In genomic region chr3:194205675-194206133, GRCh38 we compare ENCODE assay signal across 9 cellular contexts.
A peak's percentile ranks its signal among the peaks of the same experiment; 100 is the strongest.
DNase-seq lines count a peak whose midpoint lies in the region; ATAC-seq and TF ChIP-seq lines count a peak whose summit lies in the region.
"Had no signal": no experiment of that assay in that cellular context is flagged by ENCODE, and none has a peak within 500 bp of the region (broad histone marks: within the 10 kb centered on the region; RNA-seq: fewer than 3 reads in every experiment).

No MANE protein-coding gene starts in this region.

- no peaks in the 10 kb centered on the region for H3K36me3 ChIP-seq in KOPT-K1 (ENCODE audit: insufficient read depth, low read length)
- H3K36me3 ChIP-seq: neutrophil had no signal

- H3K27me3 Mint-ChIP-seq in stimulated activated memory B cell treated with anti-CD40 and anti-IgM and Interleukin-4, amounts not matched to agents 10 μg/mL and 1 μg/mL and 100 μg/mL, for 72 hours, result peaks cover 39% of the 10 kb centered on the region

- no peak overlapping the region for H3K27ac Mint-ChIP-seq in stimulated activated memory B cell treated with anti-CD40 and anti-IgM and Interleukin-4, amounts not matched to agents 10 μg/mL and 1 μg/mL and 100 μg/mL, for 72 hours

- H3K9me3 ChIP-seq in KOPT-K1 (ENCODE audit: insufficient read depth, low read length, poor library complexity, severe bottlenecking), result no peaks in the 10 kb centered on the region
- H3K9me3 ChIP-seq: neutrophil had no signal

- no peak overlapping the region for H3K4me3 Mint-ChIP-seq in stimulated activated memory B cell treated with anti-CD40 and anti-IgM and Interleukin-4, amounts not matched to agents 10 μg/mL and 1 μg/mL and 100 μg/mL, for 72 hours

- no peak for ATAC-seq in foreskin keratinocyte
- no peak for ATAC-seq in Right ventricle myocardium superior (ENCODE audit: poor library complexity)
- no peak for ATAC-seq in stimulated activated memory B cell treated with anti-CD40 and anti-IgM and Interleukin-4, amounts not matched to agents 10 μg/mL and 1 μg/mL and 100 μg/mL, for 72 hours

- H3K27ac ChIP-seq in KOPT-K1 (ENCODE audit: low read depth, low read length, poor library complexity, severe bottlenecking) (peak overlapping the region; percentile 8), foreskin keratinocyte (no peak overlapping the region)
- H3K27ac ChIP-seq: neutrophil had no signal

- no peaks in the 10 kb centered on the region for H3K4me1 ChIP-seq in foreskin keratinocyte

- peaks cover 14% of the 10 kb centered on the region for H3K4me1 Mint-ChIP-seq in stimulated activated memory B cell treated with anti-CD40 and anti-IgM and Interleukin-4, amounts not matched to agents 10 μg/mL and 1 μg/mL and 100 μg/mL, for 72 hours

- peaks cover 15% of the 10 kb centered on the region for H3K27me3 ChIP-seq in foreskin keratinocyte

- TF ChIP-seq CTCF in foreskin keratinocyte (conservative IDR thresholded peaks at IDR 0.05), result no peak

- H3K9me3 Mint-ChIP-seq in stimulated activated memory B cell treated with anti-CD40 and anti-IgM and Interleukin-4, amounts not matched to agents 10 μg/mL and 1 μg/mL and 100 μg/mL, for 72 hours, result no peaks in the 10 kb centered on the region

- intact Hi-C loops in Right ventricle myocardium superior (cut with DNase I), result no loop called here

- peak; percentile 35 for DNase-seq in CD1c-positive myeloid dendritic cell (ENCODE audit: extremely low spot score)
- peak; percentile 90 for DNase-seq in OCI-M1 (lab: John Stamatoyannopoulos, UW)
- peak; percentile 31 to 42 for DNase-seq in foreskin keratinocyte
- DNase-seq in Right ventricle myocardium superior, result no peak
- DNase-seq in AG08395 (ENCODE audit: low spot score), result no peak
- DNase-seq in glomerular visceral epithelial cell (ENCODE audit: extremely low spot score), result no peak

- H3K36me3 Mint-ChIP-seq in stimulated activated memory B cell treated with anti-CD40 and anti-IgM and Interleukin-4, amounts not matched to agents 10 μg/mL and 1 μg/mL and 100 μg/mL, for 72 hours, result no peaks in the 10 kb centered on the region

Comparison
In these comparisons a context has a peak if more than half of its experiments do, and no peak if none do; other contexts are left out.
1. DNase-seq: peak in CD1c-positive myeloid dendritic cell (single experiment), OCI-M1 (single experiment) and foreskin keratinocyte (2 of 2); none in Right ventricle myocardium superior (single experiment), AG08395 (single experiment) and glomerular visceral epithelial cell (single experiment).